In the genomic region with DNA sequence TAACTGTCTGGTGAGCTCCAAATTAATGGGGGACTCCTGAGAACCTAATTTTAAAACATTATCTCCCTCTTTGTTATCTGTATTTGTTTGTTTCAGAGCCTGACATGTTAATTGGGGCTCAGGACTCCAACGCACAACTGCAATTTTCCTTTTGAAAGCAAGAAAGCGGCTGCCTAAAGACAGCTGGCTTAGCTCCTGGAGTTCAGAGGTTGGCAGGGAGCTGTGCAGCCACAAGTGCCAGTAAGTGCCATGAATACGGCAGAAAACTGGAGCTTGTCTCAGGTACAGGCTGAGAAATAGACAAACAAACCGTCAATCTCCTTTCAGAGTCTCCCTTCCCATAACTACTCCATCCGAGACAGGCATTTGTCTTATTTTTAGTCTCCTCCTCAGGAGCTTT, we compare ENCODE assay signal across 22 cellular contexts.
DNase-seq lines count a peak whose midpoint lies in the region; ATAC-seq and TF ChIP-seq lines count a peak whose summit lies in the region.
"Had no signal": no experiment of that assay in that cellular context is flagged by ENCODE, and none has a peak within 500 bp of the region (broad histone marks: within the 10 kb centered on the region; RNA-seq: fewer than 3 reads in every experiment).

No MANE protein-coding gene starts in this region.

- H3K36me3 Mint-ChIP-seq in immature natural killer cell: no peaks in the 10 kb centered on the region
- H3K36me3 Mint-ChIP-seq in activated naive CD8-positive, alpha-beta T cell treated with anti-CD3 and anti-CD28 coated beads for 36 hours: no peaks in the 10 kb centered on the region
- H3K36me3 Mint-ChIP-seq: activated naive CD4-positive, alpha-beta T cell treated with anti-CD3 and anti-CD28 coated beads, Interleukin-2, amount 10 ng/mL, durations not matched to agents 7 days and 5 days; mesothelial cell of epicardium had no signal

- no peak overlapping the region for H3K4me3 Mint-ChIP-seq in immature natural killer cell
- no peak overlapping the region for H3K4me3 Mint-ChIP-seq in activated naive CD8-positive, alpha-beta T cell treated with anti-CD3 and anti-CD28 coated beads for 36 hours
- H3K4me3 Mint-ChIP-seq: activated naive CD4-positive, alpha-beta T cell treated with anti-CD3 and anti-CD28 coated beads, Interleukin-2, amount 10 ng/mL, durations not matched to agents 7 days and 5 days; mesothelial cell of epicardium had no signal

- no peaks in the 10 kb centered on the region for H3K27me3 Mint-ChIP-seq in immature natural killer cell (ENCODE audit: low read depth in 3 of 3)
- H3K27me3 Mint-ChIP-seq in activated naive CD8-positive, alpha-beta T cell treated with anti-CD3 and anti-CD28 coated beads for 36 hours: no peaks in the 10 kb centered on the region
- H3K27me3 Mint-ChIP-seq: activated naive CD4-positive, alpha-beta T cell treated with anti-CD3 and anti-CD28 coated beads, Interleukin-2, amount 10 ng/mL, durations not matched to agents 7 days and 5 days had no signal

- in situ Hi-C loops in Panc1 (cut with HindIII; ENCODE audit: low pct_unique_long_range_greater_than_20kb, low sequenced_read_pairs): no loop called here

- H3K4me1 Mint-ChIP-seq in immature natural killer cell: peaks cover 84 to 99% of the 10 kb centered on the region in 2 donors
- peaks cover 8% of the 10 kb centered on the region for H3K4me1 Mint-ChIP-seq in activated naive CD8-positive, alpha-beta T cell treated with anti-CD3 and anti-CD28 coated beads for 36 hours

- H3K27me3 ChIP-seq in Panc1 (ENCODE audit: control insufficient read depth, insufficient read depth, low read length): 0 out of 2 replicates have a peak, but pooled peaks cover 3% of the 10 kb centered on the region
- H3K27me3 ChIP-seq: BLaER1, colonic mucosa, testis had no signal

- BruUV-seq in Panc1 (replicated peaks; lab: Mats Ljungman, UMichigan): no TSS peak

- CTCF ChIA-PET in Panc1 (lab: Charles Lee): no interaction called here

- H3K4me1 ChIP-seq in Panc1 (ENCODE audit: control insufficient read depth, insufficient read depth, low read length): peaks cover 3% of the 10 kb centered on the region; the same call in 1 of the 2 replicates
- H3K4me1 ChIP-seq: colonic mucosa, testis had no signal

- H3K27ac ChIP-seq in Panc1 (ENCODE audit: low read length): 0 out of 2 replicates have a peak overlapping the region, but pooled peaks have one; percentile 13
- H3K27ac ChIP-seq: 22Rv1, BLaER1, colonic mucosa, testis had no signal

- intact Hi-C loops in Panc1 (cut with micrococcal nuclease; ENCODE audit: unreplicated experiment): no loop called here

- no peaks in the 10 kb centered on the region for H3K9me3 Mint-ChIP-seq in immature natural killer cell
- no peaks in the 10 kb centered on the region for H3K9me3 Mint-ChIP-seq in activated naive CD8-positive, alpha-beta T cell treated with anti-CD3 and anti-CD28 coated beads for 36 hours
- H3K9me3 Mint-ChIP-seq: activated naive CD4-positive, alpha-beta T cell treated with anti-CD3 and anti-CD28 coated beads, Interleukin-2, amount 10 ng/mL, durations not matched to agents 7 days and 5 days; mesothelial cell of epicardium had no signal

- no peak for TF ChIP-seq CTCF in Panc1 (IDR thresholded peaks at IDR 0.05)

- H3K36me3 ChIP-seq in Panc1 (ENCODE audit: control insufficient read depth, insufficient read depth, low read length): no peaks in the 10 kb centered on the region
- H3K36me3 ChIP-seq: BLaER1, colonic mucosa had no signal

- DNase-seq in DMS 273 (lab: John Stamatoyannopoulos, UW; ENCODE audit: unreplicated experiment): peak; percentile 63
- DNase-seq in DMS 273 treated with DMSO at 0.1 percent for 48 hours (lab: John Stamatoyannopoulos, UW): no peak
- DNase-seq in NCI-H187 treated with DMSO at 0.1 percent for 48 hours (lab: John Stamatoyannopoulos, UW): peak; percentile 39
- DNase-seq in Panc1 (ENCODE audit: low read depth, low spot score): no peak
- DNase-seq in retina: peak; percentile 40
- no peak for DNase-seq in immature natural killer cell
- DNase-seq in activated naive CD8-positive, alpha-beta T cell treated with anti-CD3 and anti-CD28 coated beads for 36 hours: no peak
- DNase-seq in dermis blood vessel endothelial cell: no peak
- DNase-seq: activated CD4-positive, alpha-beta T cell treated with anti-CD3 and anti-CD28 coated beads, Interleukin-2, amount 50 U/mL, for 4 hours; activated naive CD4-positive, alpha-beta T cell treated with anti-CD3 and anti-CD28 coated beads, Interleukin-2, amount 10 ng/mL, durations not matched to agents 7 days and 5 days; colonic mucosa; foreskin fibroblast; GDM1; NCI-H226; stimulated activated CD4-positive, alpha-beta T cell treated with anti-CD3 and anti-CD28 coated beads, Interleukin-12 subunit alpha, Interleukin-12 subunit beta, amount 100 ng/mL, for 4 hours; T-helper 1 cell; testis had no signal

- ATAC-seq in Panc1: no peak
- ATAC-seq: GM12878, HepG2 had no signal

- H3K9me3 ChIP-seq in Panc1 (ENCODE audit: control insufficient read depth, insufficient read depth, low read depth, low read length): no peaks in the 10 kb centered on the region
- H3K9me3 ChIP-seq: BLaER1, colonic mucosa, testis had no signal

- POLR2A ChIA-PET in Panc1 (lab: Charles Lee): no interaction called here

- no peak overlapping the region for H3K4me3 ChIP-seq in Panc1 (ENCODE audit: low read depth in 2 of 2, low read length in 2 of 2)
- H3K4me3 ChIP-seq: BLaER1, colonic mucosa, GM12878, testis had no signal

- peak overlapping the region in 3 of 6 donors; percentile 24 to 56 (median 31) for H3K27ac Mint-ChIP-seq in immature natural killer cell
- H3K27ac Mint-ChIP-seq in activated naive CD8-positive, alpha-beta T cell treated with anti-CD3 and anti-CD28 coated beads for 36 hours: no peak overlapping the region
- H3K27ac Mint-ChIP-seq: activated naive CD4-positive, alpha-beta T cell treated with anti-CD3 and anti-CD28 coated beads, Interleukin-2, amount 10 ng/mL, durations not matched to agents 7 days and 5 days; mesothelial cell of epicardium had no signal

Comparison
In these comparisons a context has a peak if more than half of its experiments do, and no peak if none do; other contexts are left out.
1. DNase-seq: peak in DMS 273 (single experiment), NCI-H187 treated with DMSO at 0.1 percent for 48 hours (single experiment) and retina (single experiment); none in DMS 273 treated with DMSO at 0.1 percent for 48 hours (single experiment), Panc1 (single experiment), immature natural killer cell (0 of 3), activated naive CD8-positive, alpha-beta T cell treated with anti-CD3 and anti-CD28 coated beads for 36 hours (single experiment) and dermis blood vessel endothelial cell (single experiment).